In the genomic region with DNA sequence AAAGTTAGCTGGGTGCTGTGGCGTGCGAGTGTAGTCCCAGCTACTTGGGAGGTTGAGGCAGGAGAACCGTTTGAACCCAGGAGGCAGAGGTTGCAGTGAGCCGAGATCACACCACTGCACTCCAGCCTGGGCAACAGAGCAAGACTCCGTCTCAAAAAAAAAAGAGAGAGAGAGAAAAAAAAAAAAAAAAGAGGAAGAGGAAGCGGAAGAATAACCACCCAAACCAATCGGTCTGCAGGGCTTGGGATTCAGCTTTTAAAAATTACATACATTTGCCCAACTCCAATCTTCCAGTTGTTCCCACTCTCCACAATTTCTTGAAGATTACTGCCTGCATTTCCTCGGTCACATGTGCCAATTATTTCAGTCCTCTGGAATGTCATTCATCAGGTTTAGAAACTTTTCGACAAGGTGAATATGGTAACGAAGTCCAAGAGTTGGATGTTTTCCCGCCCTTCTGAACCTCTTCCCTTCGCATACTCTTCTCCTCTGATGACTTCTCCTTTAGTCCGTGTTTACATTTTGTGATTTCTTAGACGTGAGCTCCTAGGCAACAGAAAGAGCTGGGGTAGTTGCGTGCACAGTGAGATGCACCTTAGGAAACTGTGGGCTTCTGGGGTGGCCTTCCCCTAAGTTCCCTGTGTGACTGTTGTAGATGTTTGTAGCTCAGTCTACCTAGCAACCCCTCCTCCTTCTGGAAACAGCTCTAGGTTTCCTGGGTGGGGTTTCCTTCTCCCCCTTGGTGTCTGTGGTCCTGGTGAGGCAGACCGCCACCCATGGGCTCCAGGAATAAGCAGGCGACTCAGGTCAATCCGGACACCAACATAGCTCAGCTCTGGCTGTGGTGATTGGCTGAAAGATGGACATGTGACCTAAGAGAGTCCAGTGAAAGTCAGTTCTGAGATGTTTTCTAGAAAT, we compare ENCODE assay signal across 9 cellular contexts.
DNase-seq lines count a peak whose midpoint lies in the region; ATAC-seq lines count a peak whose summit lies in the region.
"Had no signal": no experiment of that assay in that cellular context is flagged by ENCODE, and none has a peak within 500 bp of the region (broad histone marks: within the 10 kb centered on the region; RNA-seq: fewer than 3 reads in every experiment).

No MANE protein-coding gene starts in this region.

- H3K14ac ChIP-seq in neuronal stem cell (ENCODE audit: low read length): no peak overlapping the region

- no peak overlapping the region for H4K91ac ChIP-seq in neuronal stem cell (ENCODE audit: low read depth, low read length, poor library complexity)

- no peak overlapping the region for H2BK15ac ChIP-seq in neuronal stem cell (ENCODE audit: low read length)

- no peak overlapping the region for H3K4ac ChIP-seq in neuronal stem cell (ENCODE audit: low read length)

- H2BK120ac ChIP-seq in neuronal stem cell (ENCODE audit: low read depth, low read length): no peak overlapping the region

- ATAC-seq in GM18867 (IDR thresholded peaks at IDR 0.05; ENCODE audit: unreplicated experiment) (peak; percentile 47), HG03135 (IDR thresholded peaks at IDR 0.05; ENCODE audit: unreplicated experiment) (peak; percentile 45)
- peak; percentile 77 for ATAC-seq in activated CD8-positive, alpha-beta T cell treated with anti-CD3 and anti-CD28 coated beads, Interleukin-2, amount 10 ng/mL, durations not matched to agents 7 days and 5 days

- no CpG with 5 or more reads among the region's 18 CpGs for WGBS in neuronal stem cell (ENCODE audit: extremely low coverage in 2 of 2, insufficient read length in 2 of 2, insufficient replicate concordance in 1 of 2), 2 donors

- no peak overlapping the region for H3K18ac ChIP-seq in neuronal stem cell (ENCODE audit: low read length)

- POLR2A ChIA-PET in activated CD8-positive, alpha-beta T cell treated with anti-CD3 and anti-CD28 coated beads, Interleukin-2, amount 10 ng/mL, durations not matched to agents 7 days and 5 days (lab: Charles Lee): no interaction called here

- H3K23ac ChIP-seq in neuronal stem cell (ENCODE audit: low read depth, low read length, poor library complexity): no peak overlapping the region

- H2BK5ac ChIP-seq in neuronal stem cell (ENCODE audit: low read length): no peak overlapping the region

- no peaks in the 10 kb centered on the region for H3K79me1 ChIP-seq in neuronal stem cell (ENCODE audit: low read depth, low read length)

- H3K4me2 ChIP-seq in neuronal stem cell (ENCODE audit: insufficient read depth, low read length, poor library complexity, severe bottlenecking): no peak overlapping the region

- H3K4me1 Mint-ChIP-seq in activated CD8-positive, alpha-beta T cell treated with anti-CD3 and anti-CD28 coated beads, Interleukin-2, amount 10 ng/mL, durations not matched to agents 7 days and 5 days (ENCODE audit: low read depth): peaks cover 7% of the 10 kb centered on the region

- DNase-seq in activated CD8-positive, alpha-beta T cell treated with anti-CD3 and anti-CD28 coated beads, Interleukin-2, amount 10 ng/mL, durations not matched to agents 7 days and 5 days: no peak
- DNase-seq in neuronal stem cell (ENCODE audit: low spot score): no peak
- no peak for DNase-seq in stimulated activated CD4-positive, alpha-beta T cell treated with anti-CD3 and anti-CD28 coated beads, Interleukin-1b, Interleukin-23, amount 100 ng/mL, for 48 hours
- no peak for DNase-seq in occipital lobe (lab: John Stamatoyannopoulos, UW)
- no peak for DNase-seq in mesenteric fat pad (ENCODE audit: low spot score)
- DNase-seq in NCI-H69 (lab: John Stamatoyannopoulos, UW): no peak
- DNase-seq: stimulated activated CD4-positive, alpha-beta T cell treated with anti-CD3 and anti-CD28 coated beads, Interleukin-4, amount 100 ng/mL, for 24 hours had no signal

- H3K27ac ChIP-seq in neuronal stem cell (replicated peaks; ENCODE audit: low read length): no peak overlapping the region

- H3K27ac Mint-ChIP-seq in activated CD8-positive, alpha-beta T cell treated with anti-CD3 and anti-CD28 coated beads, Interleukin-2, amount 10 ng/mL, durations not matched to agents 7 days and 5 days: peak overlapping the region; percentile 10

- CTCF ChIA-PET in activated CD8-positive, alpha-beta T cell treated with anti-CD3 and anti-CD28 coated beads, Interleukin-2, amount 10 ng/mL, durations not matched to agents 7 days and 5 days (lab: Charles Lee): interaction anchor here (1.4 kb wide), 1 partner anchor 55 kb away, joined by 3 read pairs; no protein-coding TSS in a partner anchor

- peaks cover 0 to 2% (median 0%) of the 10 kb centered on the region in 3 experiments for H3K27me3 ChIP-seq in neuronal stem cell (ENCODE audit: control insufficient read depth in 3 of 3, insufficient read depth in 3 of 3, low read depth in 1 of 3, low read length in 3 of 3)

- H2AFZ ChIP-seq in neuronal stem cell (ENCODE audit: low read length): peak overlapping the region; percentile 36

- no peak overlapping the region for H3K4me3 Mint-ChIP-seq in activated CD8-positive, alpha-beta T cell treated with anti-CD3 and anti-CD28 coated beads, Interleukin-2, amount 10 ng/mL, durations not matched to agents 7 days and 5 days

- no peaks in the 10 kb centered on the region for H3K9me3 ChIP-seq in neuronal stem cell (replicated peaks in 1 of 2; ENCODE audit: control insufficient read depth in 2 of 2, insufficient read depth in 1 of 2, low read depth in 1 of 2, low read length in 2 of 2)

- no peak overlapping the region for H3K9ac ChIP-seq in neuronal stem cell (ENCODE audit: low read depth, low read length, poor library complexity)

- no peak overlapping the region for H2BK12ac ChIP-seq in neuronal stem cell (ENCODE audit: low read length)

- H3K36me3 Mint-ChIP-seq in activated CD8-positive, alpha-beta T cell treated with anti-CD3 and anti-CD28 coated beads, Interleukin-2, amount 10 ng/mL, durations not matched to agents 7 days and 5 days (ENCODE audit: low read depth): no peaks in the 10 kb centered on the region

- H4K8ac ChIP-seq in neuronal stem cell (ENCODE audit: low read depth, low read length): no peak overlapping the region

- H3K36me3 ChIP-seq in neuronal stem cell (replicated peaks in 1 of 2; ENCODE audit: control insufficient read depth in 2 of 2, insufficient read depth in 2 of 2, low read length in 2 of 2): no peaks in the 10 kb centered on the region

- no peaks in the 10 kb centered on the region for H3K27me3 Mint-ChIP-seq in activated CD8-positive, alpha-beta T cell treated with anti-CD3 and anti-CD28 coated beads, Interleukin-2, amount 10 ng/mL, durations not matched to agents 7 days and 5 days (ENCODE audit: low read depth)

- H3K9me3 Mint-ChIP-seq in activated CD8-positive, alpha-beta T cell treated with anti-CD3 and anti-CD28 coated beads, Interleukin-2, amount 10 ng/mL, durations not matched to agents 7 days and 5 days (ENCODE audit: insufficient read depth): no peaks in the 10 kb centered on the region

- H3K4me1 ChIP-seq in neuronal stem cell (ENCODE audit: control insufficient read depth in 2 of 2, insufficient read depth in 1 of 2, low read depth in 1 of 2, low read length in 2 of 2): no peaks in the 10 kb centered on the region

- H2AK5ac ChIP-seq in neuronal stem cell (ENCODE audit: low read depth, low read length): no peak overlapping the region

- H3K4me3 ChIP-seq in neuronal stem cell (ENCODE audit: low read length in 2 of 2): no peak overlapping the region
